In genomic region chr12:127282786-127283565, GRCh38 we compare ENCODE assay signal across 24 cellular contexts.
"Had no signal": no experiment of that assay in that cellular context is flagged by ENCODE, and none has a peak within 500 bp of the region (broad histone marks: within the 10 kb centered on the region; RNA-seq: fewer than 3 reads in every experiment).

No MANE protein-coding gene starts in this region.

- H3K4me3 Mint-ChIP-seq: activated CD8-positive, alpha-beta T cell treated with anti-CD3 and anti-CD28 coated beads, Interleukin-2, amount 10 ng/mL, durations not matched to agents 7 days and 5 days; activated naive CD4-positive, alpha-beta T cell treated with anti-CD3 and anti-CD28 coated beads, Interleukin-2, amount 10 ng/mL, durations not matched to agents 7 days and 5 days; activated T-cell treated with anti-CD3 and anti-CD28 coated beads, Interleukin-2, amount 50 U/mL, for 24 hours; natural killer cell; stimulated activated effector memory CD8-positive, alpha-beta T cell treated with anti-CD3 and anti-CD28 coated beads, Interleukin-12 subunit alpha, Interleukin-12 subunit beta, amount 100 ng/mL, for 72 hours; stimulated activated naive CD8-positive, alpha-beta T cell treated with anti-CD3 and anti-CD28 coated beads, Interleukin-15, amount 100 ng/mL, for 72 hours; T-cell; T-helper 2 cell treated with Interferon-gamma antibody and Interleukin-4, amounts not matched to agents 5 μg/mL and 100 μg/mL, for 36 hours had no signal

- H3K27ac Mint-ChIP-seq: activated CD8-positive, alpha-beta T cell treated with anti-CD3 and anti-CD28 coated beads, Interleukin-2, amount 10 ng/mL, durations not matched to agents 7 days and 5 days; activated naive CD4-positive, alpha-beta T cell treated with anti-CD3 and anti-CD28 coated beads, Interleukin-2, amount 10 ng/mL, durations not matched to agents 7 days and 5 days; activated T-cell treated with anti-CD3 and anti-CD28 coated beads, Interleukin-2, amount 50 U/mL, for 24 hours; natural killer cell; stimulated activated effector memory CD8-positive, alpha-beta T cell treated with anti-CD3 and anti-CD28 coated beads, Interleukin-12 subunit alpha, Interleukin-12 subunit beta, amount 100 ng/mL, for 72 hours; T-cell had no signal

- H3K27ac ChIP-seq: ascending aorta, gastroesophageal sphincter, ovary, prostate gland, tibial artery, VCaP had no signal

- H3K4me1 Mint-ChIP-seq: activated naive CD4-positive, alpha-beta T cell treated with anti-CD3 and anti-CD28 coated beads, Interleukin-2, amount 10 ng/mL, durations not matched to agents 7 days and 5 days had no signal

- DNase-seq: activated CD4-positive, alpha-beta T cell treated with anti-CD3 and anti-CD28 coated beads for 1 hour; activated CD4-positive, alpha-beta T cell treated with anti-CD3 and anti-CD28 coated beads, Interleukin-2, amount 50 U/mL, for 1 hour; activated CD8-positive, alpha-beta memory T cell treated with anti-CD3 and anti-CD28 coated beads, Interleukin-2, amount 50 U/mL, for 4 hours; activated CD8-positive, alpha-beta T cell treated with anti-CD3 and anti-CD28 coated beads, Interleukin-2, amount 10 ng/mL, durations not matched to agents 7 days and 5 days; activated naive CD4-positive, alpha-beta T cell treated with anti-CD3 and anti-CD28 coated beads, Interleukin-2, amount 10 ng/mL, durations not matched to agents 7 days and 5 days; activated T-cell treated with anti-CD3 and anti-CD28 coated beads, Interleukin-2, amount 50 U/mL, for 24 hours; central memory CD4-positive, alpha-beta T cell; effector memory CD4-positive, alpha-beta T cell; head of caudate nucleus; left ventricle myocardium superior; mammary epithelial cell; midbrain; natural killer cell; ovary; stimulated activated CD4-positive, alpha-beta T cell treated with anti-CD3 and anti-CD28 coated beads, Interleukin-2, amount 100 ng/mL, for 24 hours; stimulated activated naive CD8-positive, alpha-beta T cell treated with anti-CD3 and anti-CD28 coated beads, Interleukin-15, amount 100 ng/mL, for 72 hours; T-cell; tibial artery had no signal

- H3K36me3 Mint-ChIP-seq: activated naive CD4-positive, alpha-beta T cell treated with anti-CD3 and anti-CD28 coated beads, Interleukin-2, amount 10 ng/mL, durations not matched to agents 7 days and 5 days; natural killer cell; stimulated activated effector memory CD8-positive, alpha-beta T cell treated with anti-CD3 and anti-CD28 coated beads, Interleukin-12 subunit alpha, Interleukin-12 subunit beta, amount 100 ng/mL, for 72 hours; T-cell had no signal

- H3K4me3 ChIP-seq: ascending aorta, gastroesophageal sphincter, ovary, prostate gland, tibial artery had no signal

- H3K9me3 Mint-ChIP-seq: activated naive CD4-positive, alpha-beta T cell treated with anti-CD3 and anti-CD28 coated beads, Interleukin-2, amount 10 ng/mL, durations not matched to agents 7 days and 5 days; activated T-cell treated with anti-CD3 and anti-CD28 coated beads, Interleukin-2, amount 50 U/mL, for 24 hours; natural killer cell; stimulated activated effector memory CD8-positive, alpha-beta T cell treated with anti-CD3 and anti-CD28 coated beads, Interleukin-12 subunit alpha, Interleukin-12 subunit beta, amount 100 ng/mL, for 72 hours; stimulated activated naive CD8-positive, alpha-beta T cell treated with anti-CD3 and anti-CD28 coated beads, Interleukin-15, amount 100 ng/mL, for 72 hours; T-helper 2 cell treated with Interferon-gamma antibody and Interleukin-4, amounts not matched to agents 5 μg/mL and 100 μg/mL, for 36 hours had no signal
